24 cellular contexts compared by ENCODE assay signal in genomic region chr1:218536311-218536710, GRCh38.
"Had no signal": no experiment of that assay in that cellular context is flagged by ENCODE, and none has a peak within 500 bp of the region (broad histone marks: within the 10 kb centered on the region; RNA-seq: fewer than 3 reads in every experiment).

No MANE protein-coding gene starts in this region.

- H3K9me3 Mint-ChIP-seq: activated CD4-positive, alpha-beta memory T cell treated with anti-CD3 and anti-CD28 coated beads for 36 hours; activated CD4-positive, alpha-beta T cell treated with anti-CD3 and anti-CD28 coated beads, Interleukin-2, amount 10 ng/mL, durations not matched to agents 24 days and 14 days; activated naive CD4-positive, alpha-beta T cell treated with anti-CD3 and anti-CD28 coated beads, Interleukin-2, amount 10 ng/mL, durations not matched to agents 7 days and 5 days; activated naive CD8-positive, alpha-beta T cell treated with anti-CD3 and anti-CD28 coated beads, Interleukin-2, amount 10 ng/mL, durations not matched to agents 7 days and 5 days had no signal

- H3K4me3 Mint-ChIP-seq: activated CD4-positive, alpha-beta memory T cell treated with anti-CD3 and anti-CD28 coated beads for 36 hours; activated CD4-positive, alpha-beta T cell treated with anti-CD3 and anti-CD28 coated beads, Interleukin-2, amount 10 ng/mL, durations not matched to agents 24 days and 14 days; activated naive CD4-positive, alpha-beta T cell treated with anti-CD3 and anti-CD28 coated beads, Interleukin-2, amount 10 ng/mL, durations not matched to agents 7 days and 5 days; activated naive CD8-positive, alpha-beta T cell treated with anti-CD3 and anti-CD28 coated beads, Interleukin-2, amount 10 ng/mL, durations not matched to agents 7 days and 5 days; activated T-cell treated with anti-CD3 and anti-CD28 coated beads, Interleukin-2, amount 50 U/mL, for 24 hours; memory B cell; natural killer cell; stimulated activated naive CD8-positive, alpha-beta T cell treated with anti-CD3 and anti-CD28 coated beads, Interleukin-15, Interleukin-2, amounts not matched to agents 100 ng/mL and 50 ng/mL, for 24 hours; T-helper 17 cell had no signal

- H3K27ac ChIP-seq: gastroesophageal sphincter, right lobe of liver, upper lobe of left lung had no signal

- H3K4me3 ChIP-seq: gastroesophageal sphincter, right lobe of liver, upper lobe of left lung, vagina had no signal

- DNase-seq: activated CD4-positive, alpha-beta memory T cell treated with anti-CD3 and anti-CD28 coated beads for 36 hours; activated CD4-positive, alpha-beta T cell treated with anti-CD3 and anti-CD28 coated beads, Interleukin-2, amount 10 ng/mL, durations not matched to agents 24 days and 14 days; activated CD4-positive, CD25-positive, alpha-beta regulatory T cell treated with anti-CD3 and anti-CD28 coated beads, Interleukin-2, amount 50 U/mL, for 72 hours; activated CD8-positive, alpha-beta memory T cell treated with anti-CD3 and anti-CD28 coated beads, Interleukin-2, amount 50 U/mL, for 4 hours; activated gamma-delta T cell; activated naive CD4-positive, alpha-beta T cell treated with anti-CD3 and anti-CD28 coated beads, Interleukin-2, amount 10 ng/mL, durations not matched to agents 7 days and 5 days; activated naive CD8-positive, alpha-beta T cell treated with anti-CD3 and anti-CD28 coated beads, Interleukin-2, amount 10 ng/mL, durations not matched to agents 7 days and 5 days; activated T-cell treated with anti-CD3 and anti-CD28 coated beads, Interleukin-2, amount 50 U/mL, for 24 hours; brain microvascular endothelial cell; central memory CD4-positive, alpha-beta T cell; hippocampal formation; kidney; natural killer cell; right lobe of liver; stimulated activated CD4-positive, alpha-beta T cell treated with anti-CD3 and anti-CD28 coated beads, Interleukin-4, amount 100 ng/mL, for 1 hour; substantia nigra; T-helper 17 cell; T1000; upper lobe of left lung had no signal

- H3K27me3 Mint-ChIP-seq: activated CD4-positive, alpha-beta T cell treated with anti-CD3 and anti-CD28 coated beads, Interleukin-2, amount 10 ng/mL, durations not matched to agents 24 days and 14 days; activated naive CD4-positive, alpha-beta T cell treated with anti-CD3 and anti-CD28 coated beads, Interleukin-2, amount 10 ng/mL, durations not matched to agents 7 days and 5 days; stimulated activated naive CD8-positive, alpha-beta T cell treated with anti-CD3 and anti-CD28 coated beads, Interleukin-15, Interleukin-2, amounts not matched to agents 100 ng/mL and 50 ng/mL, for 24 hours had no signal

- ATAC-seq: gastroesophageal sphincter, natural killer cell, right lobe of liver, T-helper 17 cell had no signal

- H3K36me3 Mint-ChIP-seq: activated CD4-positive, alpha-beta memory T cell treated with anti-CD3 and anti-CD28 coated beads for 36 hours; activated naive CD4-positive, alpha-beta T cell treated with anti-CD3 and anti-CD28 coated beads, Interleukin-2, amount 10 ng/mL, durations not matched to agents 7 days and 5 days; activated naive CD8-positive, alpha-beta T cell treated with anti-CD3 and anti-CD28 coated beads, Interleukin-2, amount 10 ng/mL, durations not matched to agents 7 days and 5 days; memory B cell; natural killer cell had no signal

- H3K4me1 Mint-ChIP-seq: activated CD4-positive, alpha-beta T cell treated with anti-CD3 and anti-CD28 coated beads, Interleukin-2, amount 10 ng/mL, durations not matched to agents 24 days and 14 days; activated naive CD4-positive, alpha-beta T cell treated with anti-CD3 and anti-CD28 coated beads, Interleukin-2, amount 10 ng/mL, durations not matched to agents 7 days and 5 days; activated naive CD8-positive, alpha-beta T cell treated with anti-CD3 and anti-CD28 coated beads, Interleukin-2, amount 10 ng/mL, durations not matched to agents 7 days and 5 days; memory B cell; natural killer cell; T-helper 17 cell had no signal

- H3K9me3 ChIP-seq: right lobe of liver, upper lobe of left lung, vagina had no signal

- H3K36me3 ChIP-seq: brain microvascular endothelial cell, gastroesophageal sphincter, right lobe of liver, upper lobe of left lung, vagina had no signal

- H3K4me1 ChIP-seq: gastroesophageal sphincter, right lobe of liver, upper lobe of left lung, vagina had no signal

- H3K27me3 ChIP-seq: brain microvascular endothelial cell, gastroesophageal sphincter, right lobe of liver, upper lobe of left lung, vagina had no signal

- FAIRE-seq: astrocyte, kidney had no signal

- H3K27ac Mint-ChIP-seq: activated CD4-positive, alpha-beta memory T cell treated with anti-CD3 and anti-CD28 coated beads for 36 hours; activated CD4-positive, alpha-beta T cell treated with anti-CD3 and anti-CD28 coated beads, Interleukin-2, amount 10 ng/mL, durations not matched to agents 24 days and 14 days; activated naive CD4-positive, alpha-beta T cell treated with anti-CD3 and anti-CD28 coated beads, Interleukin-2, amount 10 ng/mL, durations not matched to agents 7 days and 5 days; activated naive CD8-positive, alpha-beta T cell treated with anti-CD3 and anti-CD28 coated beads, Interleukin-2, amount 10 ng/mL, durations not matched to agents 7 days and 5 days; activated T-cell treated with anti-CD3 and anti-CD28 coated beads, Interleukin-2, amount 50 U/mL, for 24 hours; memory B cell; natural killer cell; stimulated activated naive CD8-positive, alpha-beta T cell treated with anti-CD3 and anti-CD28 coated beads, Interleukin-15, Interleukin-2, amounts not matched to agents 100 ng/mL and 50 ng/mL, for 24 hours; T-helper 17 cell had no signal
